In genomic region chr14:92748259-92749016, GRCh38 we compare ENCODE assay signal across 8 cellular contexts. TPM values are rescaled to one million over a fixed set of nuclear protein-coding genes. Genes with fewer than 3 reads are reported as not detected.
DNase-seq lines count a peak whose midpoint lies in the region; ATAC-seq and TF ChIP-seq lines count a peak whose summit lies in the region.

Gene LGMN (minus strand): TSS chr14:92748627. CDS start chr14:92732786, 15,841 bp downstream.

- H4K20me1 ChIP-seq in osteoblast (ENCODE audit: insufficient read depth, low read length): no peaks in the 10 kb centered on the region

- H3K36me3 Mint-ChIP-seq in activated naive CD8-positive, alpha-beta T cell treated with anti-CD3 and anti-CD28 coated beads, Interleukin-2, amount 50 U/mL, for 24 hours (ENCODE audit: low read depth): no peaks in the 10 kb centered on the region

- peak within 1 kb of the TSS; percentile 82 for H3K9ac ChIP-seq in SK-N-MC (ENCODE audit: insufficient read length)

- ATAC-seq in GM21619 (IDR thresholded peaks at IDR 0.05; ENCODE audit: unreplicated experiment): peak; percentile 64
- peak; percentile 88 for ATAC-seq in activated naive CD8-positive, alpha-beta T cell treated with anti-CD3 and anti-CD28 coated beads, Interleukin-2, amount 50 U/mL, for 24 hours

- H2AFZ ChIP-seq in osteoblast (ENCODE audit: low read length): peak within 1 kb of the TSS; percentile 83

- DNase-seq in DMS53 (lab: John Stamatoyannopoulos, UW) (peak; percentile 94), LNCaP clone FGC (ENCODE audit: low read depth) (peak; percentile 87), SK-N-MC (ENCODE audit: low read depth, low spot score) (peak; percentile 76), head of caudate nucleus (peak; percentile 93 to 99 (median 99)), osteoblast (ENCODE audit: insufficient read length, low spot score, missing footprints) (peak; percentile 96)
- peak; percentile 80 for DNase-seq in activated naive CD8-positive, alpha-beta T cell treated with anti-CD3 and anti-CD28 coated beads, Interleukin-2, amount 50 U/mL, for 24 hours

- H3K4me3 ChIP-seq in LNCaP clone FGC (ENCODE audit: low read depth, low read length) (peak within 1 kb of the TSS; percentile 87), SK-N-MC (peak within 1 kb of the TSS; percentile 93), osteoblast (ENCODE audit: insufficient read depth, low read length) (peak within 1 kb of the TSS; percentile 86)

- H3K4me3 Mint-ChIP-seq in activated naive CD8-positive, alpha-beta T cell treated with anti-CD3 and anti-CD28 coated beads, Interleukin-2, amount 50 U/mL, for 24 hours: peak within 1 kb of the TSS; percentile 75

- H3K27me3 Mint-ChIP-seq in activated naive CD8-positive, alpha-beta T cell treated with anti-CD3 and anti-CD28 coated beads, Interleukin-2, amount 50 U/mL, for 24 hours: peaks cover 56% of the 10 kb centered on the region

- H3K27ac ChIP-seq in SK-N-MC (no peak within 1 kb of the TSS), osteoblast (ENCODE audit: low read depth, low read length) (peak within 1 kb of the TSS; percentile 85), temporal lobe (ENCODE audit: low read depth, low read length) (peak within 1 kb of the TSS; percentile 52)

- H3K79me2 ChIP-seq in osteoblast (ENCODE audit: insufficient read depth, low read length): no peaks in the 10 kb centered on the region

- H3K9me3 Mint-ChIP-seq in activated naive CD8-positive, alpha-beta T cell treated with anti-CD3 and anti-CD28 coated beads, Interleukin-2, amount 50 U/mL, for 24 hours: no peaks in the 10 kb centered on the region

- H3K27ac Mint-ChIP-seq in activated naive CD8-positive, alpha-beta T cell treated with anti-CD3 and anti-CD28 coated beads, Interleukin-2, amount 50 U/mL, for 24 hours: peak within 1 kb of the TSS; percentile 65

- peak within 1 kb of the TSS; percentile 97 for H3K4me2 ChIP-seq in osteoblast (ENCODE audit: insufficient read depth, low read length)

- peaks cover 34% of the 10 kb centered on the region for H3K4me1 Mint-ChIP-seq in activated naive CD8-positive, alpha-beta T cell treated with anti-CD3 and anti-CD28 coated beads, Interleukin-2, amount 50 U/mL, for 24 hours

- TF ChIP-seq CTCF in LNCaP clone FGC (IDR thresholded peaks at IDR 0.05; ENCODE audit: control insufficient read depth, extremely low read depth, insufficient read depth) (no peak), osteoblast (IDR thresholded peaks at IDR 0.05; ENCODE audit: extremely low read depth, low read depth, low read length) (no peak)

- intact Hi-C loops in head of caudate nucleus (cut with DNase I): loop anchor here (5.0 kb wide), 1 partner anchor 44 kb away; the partner anchor contains the start of gene GOLGA5

- H3K9me3 ChIP-seq in SK-N-MC (ENCODE audit: low read depth, low read length) (no peaks in the 10 kb centered on the region), osteoblast (ENCODE audit: low read depth, low read length) (no peaks in the 10 kb centered on the region)

- H3K27me3 ChIP-seq in osteoblast (ENCODE audit: insufficient read depth, low read length): peaks cover 15% of the 10 kb centered on the region

- H3K36me3 ChIP-seq in SK-N-MC (ENCODE audit: insufficient read depth, low read length): no peaks in the 10 kb centered on the region
- H3K36me3 ChIP-seq in osteoblast (ENCODE audit: insufficient read depth, low read length): no peaks in the 10 kb centered on the region

- H3K4me1 ChIP-seq in osteoblast (ENCODE audit: insufficient read depth, low read length): peaks cover 18% of the 10 kb centered on the region

RNA-seq across cellular contexts. Expression of gene LGMN, which starts in this region (rescaled TPM):
- total RNA-seq in osteoblast: 67.5 and 89.4 TPM in 2 replicates
- total RNA-seq in temporal lobe: 26.1 TPM
